In genomic region chr7:99979814-99980225, GRCh38 we compare ENCODE assay signal across 8 cellular contexts. TPM values are rescaled to one million over a fixed set of nuclear protein-coding genes. Genes with fewer than 3 reads are reported as not detected.
DNase-seq lines count a peak whose midpoint lies in the region; ATAC-seq, FAIRE-seq and TF ChIP-seq lines count a peak whose summit lies in the region.
"Not testable (repeated sequence)": the region's sequence is repeated elsewhere in the genome, so short reads cannot be mapped to it uniquely, and the experiment has no call there.

No MANE protein-coding gene starts in this region.

- not testable (repeated sequence) for H2AFZ ChIP-seq in HepG2 (ENCODE audit: low read length)

- CTCF ChIA-PET in HepG2 (lab: Yijun Ruan, JAX; ENCODE audit: low intra/inter-chr PET ratio, low total read pairs), result interaction anchor here (0.9 to 1.7 kb wide), 2 partner anchors 11 to 14 kb away, joined by 3 to 8 read pairs; no protein-coding TSS in a partner anchor

- not testable (repeated sequence) for H3K27ac ChIP-seq in coronary artery; HepG2 (ENCODE audit: extremely low read length, insufficient read depth, low read length)

- peaks cover 46% of the 10 kb centered on the region for H3K4me1 ChIP-seq in HepG2 (ENCODE audit: insufficient read depth, low read length)

- TF ChIP-seq CTCF in GM10266 (IDR thresholded peaks at IDR 0.05; ENCODE audit: control insufficient read depth, insufficient read depth, low read depth, missing control alignments) (peak; percentile 59), coronary artery (IDR thresholded peaks at IDR 0.05) (peak; percentile 53), HepG2 (CRISPR knock-in tag; IDR thresholded peaks at IDR 0.05) (peak; percentile 76)

- not testable (repeated sequence) for H4K20me1 ChIP-seq in HepG2 (ENCODE audit: insufficient read depth, low read length)

- TF ChIP-seq RAD21 in HepG2 (CRISPR knock-in tag; IDR thresholded peaks at IDR 0.05), result peak; percentile 51; the same call in 1 of the 2 replicates

- FAIRE-seq in HepG2 (lab: Jason Lieb, UNC) (peak; percentile 34), urothelium cell line (lab: Jason Lieb, UNC) (peak; percentile 13)

- TF ChIP-seq POLR2A in HepG2 (IDR thresholded peaks at IDR 0.05; ENCODE audit: insufficient read depth in 1 of 2, low read depth in 2 of 2, low read length in 2 of 2), result not testable (repeated sequence)

- in situ Hi-C loops in HepG2 (cut with HindIII; ENCODE audit: extremely low pct_ligation_motif_present, low pct_unique_long_range_greater_than_20kb), result loop anchor here (5.0 kb wide), 1 partner anchor 1307 kb away; no protein-coding TSS in a partner anchor

- not testable (repeated sequence) for H3K27me3 ChIP-seq in HepG2 (ENCODE audit: control insufficient read depth in 1 of 2, insufficient read depth in 2 of 2, low read length in 2 of 2)

- ATAC-seq in HepG2, result peak; percentile 63

- TF ChIP-seq EP300 in HepG2 (IDR thresholded peaks at IDR 0.05; ENCODE audit: low read depth in 2 of 2, low read length in 2 of 2); HepG2 (CRISPR knock-in tag; IDR thresholded peaks at IDR 0.05; ENCODE audit: borderline replicate concordance): not testable (repeated sequence)

- POLR2A ChIA-PET in HepG2 (lab: Yijun Ruan, JAX), result interaction anchor here (0.9 to 2.5 kb wide), 9 partner anchors 12 to 120 kb away, joined by 3 to 13 read pairs (median 4); partner anchors contain the start of genes GJC3, TRIM4 and ZKSCAN1

- H3K4me2 ChIP-seq in HepG2 (ENCODE audit: low read depth, low read length), result peak overlapping the region; percentile 84

- H3K36me3 ChIP-seq in HepG2 (replicated peaks in 1 of 2; ENCODE audit: control insufficient read depth in 1 of 2, insufficient read depth in 2 of 2, low read length in 2 of 2), result not testable (repeated sequence)

- H3K9ac ChIP-seq in HepG2 (ENCODE audit: insufficient read depth, low read depth, low read length), result peak overlapping the region; percentile 22; the same call in 1 of the 2 replicates

- not testable (repeated sequence) for DNase-seq in GM10266 (ENCODE audit: extremely low spot score); coronary artery (ENCODE audit: low spot score); HepG2 (ENCODE audit: low spot score); urothelium cell line (ENCODE audit: low spot score)
- DNase-seq in NAMALWA (ENCODE audit: low spot score) (peak; percentile 57), SHP77 treated with DMSO at 0.1 percent for 48 hours (lab: John Stamatoyannopoulos, UW) (peak; percentile 28), activated T-cell treated with anti-CD3 and anti-CD28 coated beads for 1 hour (ENCODE audit: low read depth) (peak; percentile 64)
- peak; percentile 44 to 50 for DNase-seq in stimulated activated CD4-positive, alpha-beta T cell treated with anti-CD3 and anti-CD28 coated beads, Interleukin-15, amount 100 ng/mL, for 1 hour (ENCODE audit: low read depth in 1 of 2, low spot score in 1 of 2)

- H3K79me2 ChIP-seq in HepG2 (ENCODE audit: insufficient read depth, low read length), result not testable (repeated sequence)

- H3K4me3 ChIP-seq in coronary artery, result not testable (repeated sequence)
- H3K4me3 ChIP-seq in HepG2 (replicated peaks in 1 of 3; ENCODE audit: insufficient read depth in 1 of 3, low read depth in 2 of 3, low read length in 3 of 3), result peak overlapping the region; percentile 18 to 63 (median 40); a peak in 4 of 6 replicates

- WGBS in HepG2 (ENCODE audit: low lambda C conversion rate), result 0% methylated on average over 5 of the region's 10 CpGs

- BruUV-seq in HepG2 (replicated peaks; lab: Mats Ljungman, UMichigan), result not testable (repeated sequence)

- intact Hi-C loops in HepG2 (cut with micrococcal nuclease; ENCODE audit: unreplicated experiment), result loop anchor here (5.0 kb wide), 1 partner anchor 72 kb away; no protein-coding TSS in a partner anchor

- not testable (repeated sequence) for H3K9me3 ChIP-seq in HepG2 (ENCODE audit: low read length)

TF ChIP-seq in HepG2, 621 proteins besides CTCF, POLR2A, EP300 and RAD21 (continues in another document):
- peak; percentile 56; the same call in 1 of the 2 replicates for TF ChIP-seq ZBTB7B (CRISPR knock-in tag; IDR thresholded peaks at IDR 0.05)

RNA-seq across cellular contexts. Expression of gene AZGP1, which starts 4.0 kb away (rescaled TPM):
- total RNA-seq in HepG2 (2016; rRNA removed; fragmentation: Illumina TruSeq; extraction: Trizol), result 37.9 and 93.8 TPM in 2 replicates
- total RNA-seq in HepG2 (2016; cell fraction: cytosol; rRNA removed; fragmentation: Illumina TruSeq; extraction: Trizol; ENCODE audit: low read depth), result 17.8 and 20.7 TPM in 2 replicates
- 36.6 and 104 TPM in 2 replicates for total RNA-seq in HepG2 (2016; cell fraction: insoluble cytoplasmic fraction; rRNA removed; fragmentation: Illumina TruSeq; extraction: Trizol)
- 16.5 and 17.6 TPM in 2 replicates for total RNA-seq in HepG2 (2016; cell fraction: membrane; rRNA removed; fragmentation: Illumina TruSeq; extraction: Trizol)
- total RNA-seq in HepG2 (2016; cell fraction: nucleus; rRNA removed; fragmentation: Illumina TruSeq; extraction: Trizol), result 82.9 and 93.6 TPM in 2 replicates
- polyA plus RNA-seq in HepG2 (2011; rRNA removed), result 229 and 265 TPM in 2 replicates
- 243 and 259 TPM in 2 replicates for polyA plus RNA-seq in HepG2 (2011; cell fraction: cytosol; rRNA removed)
- 151 and 156 TPM in 2 replicates for polyA plus RNA-seq in HepG2 (2011; cell fraction: nucleus; rRNA removed)
- polyA plus RNA-seq in HepG2 (2012), result 168 and 224 TPM in 2 replicates
- polyA plus RNA-seq in HepG2 (2016; cell fraction: cytosol; fragmentation: Illumina TruSeq; extraction: Trizol; ENCODE audit: low read depth), result 16.8 and 19.6 TPM in 2 replicates
- 41.6 and 42.5 TPM in 2 replicates for polyA plus RNA-seq in HepG2 (2016; cell fraction: insoluble cytoplasmic fraction; fragmentation: Illumina TruSeq; extraction: Trizol; ENCODE audit: low read depth)
- 14.9 and 16.4 TPM in 2 replicates for polyA plus RNA-seq in HepG2 (2016; cell fraction: membrane; fragmentation: Illumina TruSeq; extraction: Trizol; ENCODE audit: low read depth)
- polyA plus RNA-seq in HepG2 (2016; cell fraction: nucleus; fragmentation: Illumina TruSeq; extraction: Trizol; ENCODE audit: insufficient read depth, low read depth), result 151 and 165 TPM in 2 replicates
- polyA minus RNA-seq in HepG2 (2011; rRNA and poly(A)+ RNA removed; ENCODE audit: low replicate concordance), result 107 TPM in 1 of 2 replicates, not detected in the other
- 58.9 and 79.4 TPM in 2 replicates for polyA minus RNA-seq in HepG2 (2011; cell fraction: cytosol; rRNA and poly(A)+ RNA removed)
- 47.1 and 78.2 TPM in 2 replicates for polyA minus RNA-seq in HepG2 (2011; cell fraction: nucleus; rRNA and poly(A)+ RNA removed)

RNA-seq across cellular contexts. Expression of gene ZKSCAN1, which starts 35.6 kb away (rescaled TPM):
- 60.6 and 64.5 TPM in 2 replicates for total RNA-seq in HepG2 (2016; rRNA removed; fragmentation: Illumina TruSeq; extraction: Trizol)
- 591 and 606 TPM in 2 replicates for total RNA-seq in HepG2 (2016; cell fraction: cytosol; rRNA removed; fragmentation: Illumina TruSeq; extraction: Trizol; ENCODE audit: low read depth)
- 52.3 and 68.3 TPM in 2 replicates for total RNA-seq in HepG2 (2016; cell fraction: insoluble cytoplasmic fraction; rRNA removed; fragmentation: Illumina TruSeq; extraction: Trizol)
- 187 and 224 TPM in 2 replicates for total RNA-seq in HepG2 (2016; cell fraction: membrane; rRNA removed; fragmentation: Illumina TruSeq; extraction: Trizol)
- 44.7 and 53.4 TPM in 2 replicates for total RNA-seq in HepG2 (2016; cell fraction: nucleus; rRNA removed; fragmentation: Illumina TruSeq; extraction: Trizol)
- polyA plus RNA-seq in HepG2 (2011; rRNA removed), result 46.0 and 46.4 TPM in 2 replicates
- polyA plus RNA-seq in HepG2 (2011; cell fraction: cytosol; rRNA removed), result 21.4 and 28.4 TPM in 2 replicates
- polyA plus RNA-seq in HepG2 (2011; cell fraction: nucleus; rRNA removed), result 34.0 and 37.5 TPM in 2 replicates
- polyA plus RNA-seq in HepG2 (2012), result 28.8 and 32.8 TPM in 2 replicates
- polyA plus RNA-seq in HepG2 (2016; cell fraction: cytosol; fragmentation: Illumina TruSeq; extraction: Trizol; ENCODE audit: low read depth), result 2.2 and 2.3 TPM in 2 replicates
- 25.2 and 27.2 TPM in 2 replicates for polyA plus RNA-seq in HepG2 (2016; cell fraction: insoluble cytoplasmic fraction; fragmentation: Illumina TruSeq; extraction: Trizol; ENCODE audit: low read depth)
- polyA plus RNA-seq in HepG2 (2016; cell fraction: membrane; fragmentation: Illumina TruSeq; extraction: Trizol; ENCODE audit: low read depth), result 4.6 and 5.7 TPM in 2 replicates
- polyA plus RNA-seq in HepG2 (2016; cell fraction: nucleus; fragmentation: Illumina TruSeq; extraction: Trizol; ENCODE audit: insufficient read depth, low read depth), result 83.3 and 87.6 TPM in 2 replicates
- 56.7 and 119 TPM in 2 replicates for polyA minus RNA-seq in HepG2 (2011; rRNA and poly(A)+ RNA removed; ENCODE audit: low replicate concordance)
- 60.1 and 60.2 TPM in 2 replicates for polyA minus RNA-seq in HepG2 (2011; cell fraction: cytosol; rRNA and poly(A)+ RNA removed)
- polyA minus RNA-seq in HepG2 (2011; cell fraction: nucleus; rRNA and poly(A)+ RNA removed), result 53.6 and 70.4 TPM in 2 replicates

RNA-seq across cellular contexts. Expression of gene GJC3, which starts 50.4 kb away (rescaled TPM):
- 0.66 and 0.75 TPM in 2 replicates for total RNA-seq in HepG2 (2016; rRNA removed; fragmentation: Illumina TruSeq; extraction: Trizol)
- total RNA-seq in HepG2 (2016; cell fraction: cytosol; rRNA removed; fragmentation: Illumina TruSeq; extraction: Trizol; ENCODE audit: low read depth), result 0.79 and 2.2 TPM in 2 replicates
- 0.95 TPM in 2 replicates for total RNA-seq in HepG2 (2016; cell fraction: insoluble cytoplasmic fraction; rRNA removed; fragmentation: Illumina TruSeq; extraction: Trizol)
- 1.2 and 1.8 TPM in 2 replicates for total RNA-seq in HepG2 (2016; cell fraction: membrane; rRNA removed; fragmentation: Illumina TruSeq; extraction: Trizol)
- 0.34 TPM in 2 replicates for total RNA-seq in HepG2 (2016; cell fraction: nucleus; rRNA removed; fragmentation: Illumina TruSeq; extraction: Trizol)
- polyA plus RNA-seq in HepG2 (2011; rRNA removed), result 1.4 TPM in 2 replicates
- polyA plus RNA-seq in HepG2 (2011; cell fraction: cytosol; rRNA removed), result 0.78 and 0.83 TPM in 2 replicates
- polyA plus RNA-seq in HepG2 (2011; cell fraction: nucleus; rRNA removed), result 0.68 and 0.95 TPM in 2 replicates
- 1.3 and 2.6 TPM in 2 replicates for polyA plus RNA-seq in HepG2 (2012)
- polyA plus RNA-seq in HepG2 (2016; cell fraction: cytosol; fragmentation: Illumina TruSeq; extraction: Trizol; ENCODE audit: low read depth), result 2.0 and 2.1 TPM in 2 replicates
- polyA plus RNA-seq in HepG2 (2016; cell fraction: insoluble cytoplasmic fraction; fragmentation: Illumina TruSeq; extraction: Trizol; ENCODE audit: low read depth), result 0.50 and 0.83 TPM in 2 replicates
- polyA plus RNA-seq in HepG2 (2016; cell fraction: membrane; fragmentation: Illumina TruSeq; extraction: Trizol; ENCODE audit: low read depth), result 1.4 and 1.6 TPM in 2 replicates
- 0.88 and 0.89 TPM in 2 replicates for polyA plus RNA-seq in HepG2 (2016; cell fraction: nucleus; fragmentation: Illumina TruSeq; extraction: Trizol; ENCODE audit: insufficient read depth, low read depth)
- 0.30 TPM in 1 of 2 replicates, not detected in the other for polyA minus RNA-seq in HepG2 (2011; rRNA and poly(A)+ RNA removed; ENCODE audit: low replicate concordance)
- not detected in 2 replicates for polyA minus RNA-seq in HepG2 (2011; cell fraction: cytosol; rRNA and poly(A)+ RNA removed)
- polyA minus RNA-seq in HepG2 (2011; cell fraction: nucleus; rRNA and poly(A)+ RNA removed), result not detected in 2 replicates
